Comparison of ENCODE assay signal across 12 cellular contexts in genomic region chrX:40084471-40084870, GRCh38. TPM values are rescaled to one million over a fixed set of nuclear protein-coding genes. Genes with fewer than 3 reads are reported as not detected.
DNase-seq lines count a peak whose midpoint lies in the region; ATAC-seq and TF ChIP-seq lines count a peak whose summit lies in the region.
"Had no signal": no experiment of that assay in that cellular context is flagged by ENCODE, and none has a peak within 500 bp of the region (broad histone marks: within the 10 kb centered on the region; RNA-seq: fewer than 3 reads in every experiment).

No MANE protein-coding gene starts in this region.

- no peak for ATAC-seq in activated naive CD8-positive, alpha-beta T cell treated with anti-CD3 and anti-CD28 coated beads, Interleukin-2, amount 10 ng/mL, durations not matched to agents 7 days and 5 days (ENCODE audit: low read depth)
- ATAC-seq in natural killer cell treated with Interleukin-12 subunit alpha and Interleukin-12 subunit beta and Interleukin-15 and Interleukin-18, amount 100 ng/mL, for 72 hours = no peak
- ATAC-seq in HG02642 (IDR thresholded peaks at IDR 0.05; ENCODE audit: poor library complexity, unreplicated experiment) = no peak
- no peak for ATAC-seq in GM19035 (IDR thresholded peaks at IDR 0.05; ENCODE audit: unreplicated experiment)
- ATAC-seq: gastrocnemius medialis, HCT116 had no signal

- TF ChIP-seq CTCF in CD14-positive monocyte (IDR thresholded peaks at IDR 0.05) = no peak

- POLR2A ChIA-PET in activated naive CD8-positive, alpha-beta T cell treated with anti-CD3 and anti-CD28 coated beads, Interleukin-2, amount 10 ng/mL, durations not matched to agents 7 days and 5 days (lab: Charles Lee) = interaction anchor here (0.6 to 1.1 kb wide), 2 partner anchors 10 to 261 kb away, joined by 3 read pairs; no protein-coding TSS in a partner anchor

- H3K9me3 ChIP-seq in HUES48 (ENCODE audit: control insufficient read depth, insufficient read depth, low read length) = no peaks in the 10 kb centered on the region
- H3K9me3 ChIP-seq: gastrocnemius medialis, spleen had no signal

- peak overlapping the region; percentile 70 to 72 for H3K4me3 Mint-ChIP-seq in CD14-positive monocyte
- H3K4me3 Mint-ChIP-seq in activated naive CD8-positive, alpha-beta T cell treated with anti-CD3 and anti-CD28 coated beads, Interleukin-2, amount 10 ng/mL, durations not matched to agents 7 days and 5 days = peak overlapping the region; percentile 73
- H3K4me3 Mint-ChIP-seq in natural killer cell treated with Interleukin-12 subunit alpha and Interleukin-12 subunit beta and Interleukin-15 and Interleukin-18, amount 100 ng/mL, for 72 hours = peak overlapping the region; percentile 52

- DNase-seq in CD14-positive monocyte (ENCODE audit: low spot score) (no peak), C1 segment of cervical spinal cord (lab: John Stamatoyannopoulos, UW) (no peak)
- DNase-seq in activated naive CD8-positive, alpha-beta T cell treated with anti-CD3 and anti-CD28 coated beads, Interleukin-2, amount 10 ng/mL, durations not matched to agents 7 days and 5 days = no peak
- no peak for DNase-seq in natural killer cell treated with Interleukin-12 subunit alpha and Interleukin-12 subunit beta and Interleukin-15 and Interleukin-18, amount 100 ng/mL, for 72 hours (ENCODE audit: low spot score)
- DNase-seq in stimulated activated CD4-positive, alpha-beta T cell treated with anti-CD3 and anti-CD28 coated beads, Interleukin-2, amount 100 ng/mL, for 24 hours = no peak
- DNase-seq: gastrocnemius medialis, mesendoderm, spleen had no signal

- no peaks in the 10 kb centered on the region for H3K36me3 ChIP-seq in HUES48 (ENCODE audit: control insufficient read depth, insufficient read depth, low read length)
- H3K36me3 ChIP-seq: gastrocnemius medialis, spleen had no signal

- peaks cover 5 to 69% (median 18%) of the 10 kb centered on the region in 3 donors for H3K27me3 Mint-ChIP-seq in CD14-positive monocyte (ENCODE audit: low read depth in 3 of 3)
- H3K27me3 Mint-ChIP-seq in activated naive CD8-positive, alpha-beta T cell treated with anti-CD3 and anti-CD28 coated beads, Interleukin-2, amount 10 ng/mL, durations not matched to agents 7 days and 5 days = no peaks in the 10 kb centered on the region
- H3K27me3 Mint-ChIP-seq in natural killer cell treated with Interleukin-12 subunit alpha and Interleukin-12 subunit beta and Interleukin-15 and Interleukin-18, amount 100 ng/mL, for 72 hours = peaks cover 0 to 14% of the 10 kb centered on the region in 2 donors

- peak overlapping the region; percentile 55 for H3K4me3 ChIP-seq in HUES48 (ENCODE audit: low read depth, low read length)

- H3K9me3 Mint-ChIP-seq in CD14-positive monocyte = peaks cover 0 to 12% (median 0%) of the 10 kb centered on the region in 7 donors
- H3K9me3 Mint-ChIP-seq in activated naive CD8-positive, alpha-beta T cell treated with anti-CD3 and anti-CD28 coated beads, Interleukin-2, amount 10 ng/mL, durations not matched to agents 7 days and 5 days = no peaks in the 10 kb centered on the region
- H3K9me3 Mint-ChIP-seq in natural killer cell treated with Interleukin-12 subunit alpha and Interleukin-12 subunit beta and Interleukin-15 and Interleukin-18, amount 100 ng/mL, for 72 hours = no peaks in the 10 kb centered on the region

- peaks cover 41% of the 10 kb centered on the region for H3K4me1 Mint-ChIP-seq in CD14-positive monocyte
- H3K4me1 Mint-ChIP-seq in activated naive CD8-positive, alpha-beta T cell treated with anti-CD3 and anti-CD28 coated beads, Interleukin-2, amount 10 ng/mL, durations not matched to agents 7 days and 5 days = peaks cover 31% of the 10 kb centered on the region
- H3K4me1 Mint-ChIP-seq in natural killer cell treated with Interleukin-12 subunit alpha and Interleukin-12 subunit beta and Interleukin-15 and Interleukin-18, amount 100 ng/mL, for 72 hours (ENCODE audit: low read depth in 2 of 2) = peaks cover 18 to 37% of the 10 kb centered on the region in 2 donors

- intact Hi-C loops in CD14-positive monocyte (cut with micrococcal nuclease) = loop anchor here in 1 of 2 donors (10.0 kb wide), 1 partner anchor 70 kb away; no protein-coding TSS in a partner anchor

- H3K36me3 Mint-ChIP-seq in CD14-positive monocyte = peaks cover 8 to 10% of the 10 kb centered on the region in 2 donors
- H3K36me3 Mint-ChIP-seq in activated naive CD8-positive, alpha-beta T cell treated with anti-CD3 and anti-CD28 coated beads, Interleukin-2, amount 10 ng/mL, durations not matched to agents 7 days and 5 days = peaks cover 6% of the 10 kb centered on the region
- H3K36me3 Mint-ChIP-seq in natural killer cell treated with Interleukin-12 subunit alpha and Interleukin-12 subunit beta and Interleukin-15 and Interleukin-18, amount 100 ng/mL, for 72 hours = no peaks in the 10 kb centered on the region

- H3K27ac ChIP-seq in HUES48 (ENCODE audit: low read depth, low read length) = no peak overlapping the region

- peaks cover 45% of the 10 kb centered on the region for H3K27me3 ChIP-seq in HUES48 (ENCODE audit: control insufficient read depth, insufficient read depth, low read length)

- H3K4me1 ChIP-seq in HUES48 (ENCODE audit: control insufficient read depth, insufficient read depth, low read length) = peaks cover 73% of the 10 kb centered on the region

- H3K9ac ChIP-seq in HUES48 (ENCODE audit: low read depth, low read length) = no peak overlapping the region

- peak overlapping the region in 1 of 7 donors; percentile 64 for H3K27ac Mint-ChIP-seq in CD14-positive monocyte
- peak overlapping the region; percentile 20 for H3K27ac Mint-ChIP-seq in activated naive CD8-positive, alpha-beta T cell treated with anti-CD3 and anti-CD28 coated beads, Interleukin-2, amount 10 ng/mL, durations not matched to agents 7 days and 5 days
- no peak overlapping the region for H3K27ac Mint-ChIP-seq in natural killer cell treated with Interleukin-12 subunit alpha and Interleukin-12 subunit beta and Interleukin-15 and Interleukin-18, amount 100 ng/mL, for 72 hours

RNA-seq across cellular contexts. Expression of gene BCOR, which starts 13.3 kb away (rescaled TPM):
- 1 to 10 TPM; 1.1 to 2.6 TPM for polyA plus RNA-seq in CD14-positive monocyte
- total RNA-seq in activated naive CD8-positive, alpha-beta T cell treated with anti-CD3 and anti-CD28 coated beads, Interleukin-2, amount 10 ng/mL, durations not matched to agents 7 days and 5 days = 10 to 100 TPM; 44.7 to 46.4 TPM
- total RNA-seq in natural killer cell treated with Interleukin-12 subunit alpha and Interleukin-12 subunit beta and Interleukin-15 and Interleukin-18, amount 100 ng/mL, for 72 hours = 10 to 100 TPM; 52.3 to 56.7 TPM
